8 cellular contexts compared by ENCODE assay signal in genomic region chr1:113859478-113860175, GRCh38. TPM values are rescaled to one million over a fixed set of nuclear protein-coding genes. Genes with fewer than 3 reads are reported as not detected.
DNase-seq lines count a peak whose midpoint lies in the region; ATAC-seq and TF ChIP-seq lines count a peak whose summit lies in the region.

No MANE protein-coding gene starts in this region.

- H3K9ac ChIP-seq in mammary epithelial cell (ENCODE audit: insufficient read depth, low read length) (no peak overlapping the region), SU-DHL-6 (ENCODE audit: low read length) (peak overlapping the region; percentile 7)

- TF ChIP-seq CTCF in mammary epithelial cell (conservative IDR thresholded peaks at IDR 0.05 in 1 of 2, IDR thresholded peaks at IDR 0.05 in 1 of 2; ENCODE audit: extremely low read depth in 1 of 2, insufficient read depth in 1 of 2, low read depth in 1 of 2, low read length in 2 of 2) (no peak), breast epithelium (IDR thresholded peaks at IDR 0.05) (no peak), SU-DHL-6 (IDR thresholded peaks at IDR 0.05; ENCODE audit: insufficient read depth, low read length, poor library complexity, severe bottlenecking) (no peak), Caco-2 (IDR thresholded peaks at IDR 0.05; ENCODE audit: insufficient read depth in 1 of 2, low read depth in 1 of 2, low read length in 1 of 2, severe bottlenecking in 1 of 2, unreplicated experiment in 1 of 2) (no peak), suprapubic skin (IDR thresholded peaks at IDR 0.05) (no peak)

- H3K4me3 Mint-ChIP-seq in stimulated activated naive B cell treated with anti-CD40 and anti-IgM and Interleukin-4, amounts not matched to agents 10 μg/mL and 1 μg/mL and 100 μg/mL, for 72 hours = peak overlapping the region; percentile 63 to 70
- H3K4me3 Mint-ChIP-seq in Caco-2 (ENCODE audit: unreplicated experiment) = no peak overlapping the region

- peaks cover 38 to 68% of the 10 kb centered on the region in 2 donors for H3K4me1 Mint-ChIP-seq in stimulated activated naive B cell treated with anti-CD40 and anti-IgM and Interleukin-4, amounts not matched to agents 10 μg/mL and 1 μg/mL and 100 μg/mL, for 72 hours
- no peaks in the 10 kb centered on the region for H3K4me1 Mint-ChIP-seq in Caco-2 (ENCODE audit: low read depth, unreplicated experiment)

- ATAC-seq in HG03060 (IDR thresholded peaks at IDR 0.05; ENCODE audit: low read depth, unreplicated experiment) = peak; percentile 85
- ATAC-seq in stimulated activated naive B cell treated with anti-CD40 and anti-IgM and Interleukin-4, amounts not matched to agents 10 μg/mL and 1 μg/mL and 100 μg/mL, for 72 hours (replicated peaks) = peak; percentile 92 to 93

- no peaks in the 10 kb centered on the region for H3K79me2 ChIP-seq in mammary epithelial cell (ENCODE audit: insufficient read depth, low read length)
- H3K79me2 ChIP-seq in SU-DHL-6 (ENCODE audit: insufficient read depth, low read length) = peaks cover 17% of the 10 kb centered on the region

- BruUV-seq in mammary epithelial cell (replicated peaks; lab: Mats Ljungman, UMichigan) (no TSS peak), Caco-2 (replicated peaks; lab: Mats Ljungman, UMichigan) (no TSS peak)

- 77% methylated on average over 3 of the region's 3 CpGs for WGBS in mammary epithelial cell (ENCODE audit: low coverage, missing lambda C conversion rate)
- 46% methylated on average over 3 of the region's 3 CpGs for WGBS in suprapubic skin

- no peaks in the 10 kb centered on the region for H3K27me3 Mint-ChIP-seq in stimulated activated naive B cell treated with anti-CD40 and anti-IgM and Interleukin-4, amounts not matched to agents 10 μg/mL and 1 μg/mL and 100 μg/mL, for 72 hours
- no peaks in the 10 kb centered on the region for H3K27me3 Mint-ChIP-seq in Caco-2 (ENCODE audit: insufficient read depth, unreplicated experiment)

- in situ Hi-C loops in mammary epithelial cell (cut with MboI; ENCODE audit: low sequenced_read_pairs in 2 of 2) = no loop called here

- H3K36me3 Mint-ChIP-seq in stimulated activated naive B cell treated with anti-CD40 and anti-IgM and Interleukin-4, amounts not matched to agents 10 μg/mL and 1 μg/mL and 100 μg/mL, for 72 hours = peaks cover 22 to 48% of the 10 kb centered on the region in 2 donors
- H3K36me3 Mint-ChIP-seq in Caco-2 (ENCODE audit: insufficient read depth, unreplicated experiment) = no peaks in the 10 kb centered on the region

- no peaks in the 10 kb centered on the region for H3K9me2 ChIP-seq in SU-DHL-6 (replicated peaks; ENCODE audit: insufficient read depth, low read length)

- CTCF ChIA-PET in mammary epithelial cell (lab: Charles Lee; ENCODE audit: low non-redundant PET) = no interaction called here
- CTCF ChIA-PET in Caco-2 (lab: Charles Lee) = no interaction called here

- TF ChIP-seq EP300 in suprapubic skin (IDR thresholded peaks at IDR 0.05) = no peak

- H4K20me1 ChIP-seq in mammary epithelial cell (ENCODE audit: insufficient read depth, low read length) (no peaks in the 10 kb centered on the region), SU-DHL-6 (ENCODE audit: low read depth, low read length) (no peaks in the 10 kb centered on the region)

- no peaks in the 10 kb centered on the region for H3K9me3 Mint-ChIP-seq in stimulated activated naive B cell treated with anti-CD40 and anti-IgM and Interleukin-4, amounts not matched to agents 10 μg/mL and 1 μg/mL and 100 μg/mL, for 72 hours
- H3K9me3 Mint-ChIP-seq in Caco-2 (ENCODE audit: unreplicated experiment) = no peaks in the 10 kb centered on the region

- peak overlapping the region; percentile 83 for H3K27ac Mint-ChIP-seq in stimulated activated naive B cell treated with anti-CD40 and anti-IgM and Interleukin-4, amounts not matched to agents 10 μg/mL and 1 μg/mL and 100 μg/mL, for 72 hours
- no peak overlapping the region for H3K27ac Mint-ChIP-seq in Caco-2 (ENCODE audit: unreplicated experiment)

- no peak overlapping the region for H3K4me3 ChIP-seq in mammary epithelial cell (replicated peaks in 1 of 3; ENCODE audit: insufficient read depth in 1 of 3, low read depth in 2 of 3, low read length in 3 of 3)
- H3K4me3 ChIP-seq in breast epithelium = no peak overlapping the region
- H3K4me3 ChIP-seq in SU-DHL-6 (ENCODE audit: insufficient read depth, low read length, poor library complexity, severe bottlenecking) = peak overlapping the region; percentile 7
- H3K4me3 ChIP-seq in Caco-2 (ENCODE audit: low read depth, low read length) = no peak overlapping the region
- no peak overlapping the region for H3K4me3 ChIP-seq in suprapubic skin

- H3K27ac ChIP-seq in mammary epithelial cell (ENCODE audit: insufficient read depth, low read depth, low read length) (no peak overlapping the region), breast epithelium (no peak overlapping the region), SU-DHL-6 (ENCODE audit: low read depth, low read length) (peak overlapping the region; percentile 69), suprapubic skin (no peak overlapping the region)

- H3K4me1 ChIP-seq in mammary epithelial cell (ENCODE audit: insufficient read depth, low read length) (peaks cover 10% of the 10 kb centered on the region), breast epithelium (no peaks in the 10 kb centered on the region), Caco-2 (no peaks in the 10 kb centered on the region), suprapubic skin (peaks cover 3% of the 10 kb centered on the region)

- dilution Hi-C loops in mammary epithelial cell (cut with HindIII; ENCODE audit: low sequenced_read_pairs) = no loop called here

- peak overlapping the region; percentile 61 for H2AFZ ChIP-seq in mammary epithelial cell (ENCODE audit: low read depth, low read length)
- no peak overlapping the region for H2AFZ ChIP-seq in SU-DHL-6 (ENCODE audit: low read depth, low read length, severe bottlenecking)

- H3K27me3 ChIP-seq in mammary epithelial cell (ENCODE audit: insufficient read depth, low read length) (no peaks in the 10 kb centered on the region), breast epithelium (no peaks in the 10 kb centered on the region), SU-DHL-6 (ENCODE audit: low read length) (no peaks in the 10 kb centered on the region), Caco-2 (replicated peaks; ENCODE audit: control insufficient read depth, insufficient read depth, low read length) (no peaks in the 10 kb centered on the region), suprapubic skin (no peaks in the 10 kb centered on the region)

- TF ChIP-seq POLR2A in breast epithelium (IDR thresholded peaks at IDR 0.05) (no peak), suprapubic skin (IDR thresholded peaks at IDR 0.05) (no peak)

- peaks cover 26% of the 10 kb centered on the region for H3F3A ChIP-seq in SU-DHL-6 (ENCODE audit: insufficient read depth)

- H3K36me3 ChIP-seq in mammary epithelial cell (ENCODE audit: insufficient read depth, low read length) (no peaks in the 10 kb centered on the region), breast epithelium (no peaks in the 10 kb centered on the region), SU-DHL-6 (ENCODE audit: low read length) (peaks cover 21% of the 10 kb centered on the region), Caco-2 (ENCODE audit: control insufficient read depth, insufficient read depth, low read length) (no peaks in the 10 kb centered on the region), suprapubic skin (no peaks in the 10 kb centered on the region)

- DNase-seq in mammary epithelial cell = no peak
- DNase-seq in breast epithelium (ENCODE audit: low spot score in 2 of 2) = no peak
- DNase-seq in stimulated activated naive B cell treated with anti-CD40 and anti-IgM and Interleukin-4, amounts not matched to agents 10 μg/mL and 1 μg/mL and 100 μg/mL, for 72 hours = peak; percentile 30
- no peak for DNase-seq in DMS79 (lab: John Stamatoyannopoulos, UW)
- DNase-seq in Caco-2 = no peak
- DNase-seq in suprapubic skin (ENCODE audit: low spot score in 2 of 2) = no peak

- intact Hi-C loops in mammary epithelial cell (cut with micrococcal nuclease) (no loop called here), breast epithelium (cut with DNase I; ENCODE audit: low total_unique reads) (loop anchor here (10.0 kb wide), 1 partner anchor 805 kb away; no protein-coding TSS in a partner anchor), Caco-2 (cut with micrococcal nuclease; ENCODE audit: unreplicated experiment) (loop anchor here (5.0 kb wide), 1 partner anchor 633 kb away; no protein-coding TSS in a partner anchor)

- POLR2A ChIA-PET in Caco-2 (lab: Charles Lee) = interaction anchor here (0.6 kb wide), 1 partner anchor 79 kb away, joined by 4 read pairs; no protein-coding TSS in a partner anchor

- H3K9me3 ChIP-seq in mammary epithelial cell (replicated peaks; ENCODE audit: insufficient read depth, low read length) (no peaks in the 10 kb centered on the region), breast epithelium (no peaks in the 10 kb centered on the region), SU-DHL-6 (ENCODE audit: insufficient read depth, low read length) (no peaks in the 10 kb centered on the region), Caco-2 (no peaks in the 10 kb centered on the region), suprapubic skin (no peaks in the 10 kb centered on the region)

- no peak overlapping the region for H3K4me2 ChIP-seq in mammary epithelial cell (ENCODE audit: insufficient read depth, low read depth, low read length)
- peak overlapping the region; percentile 59 for H3K4me2 ChIP-seq in SU-DHL-6 (ENCODE audit: low read depth, low read length, poor library complexity, severe bottlenecking)

RNA-seq across cellular contexts. Expression of gene PTPN22, which starts 11.9 kb away (rescaled TPM):
- under 1 TPM; under 0.01 to 0.40 TPM for total RNA-seq in mammary epithelial cell
- polyA plus RNA-seq in mammary epithelial cell = 0.29 TPM
- polyA minus RNA-seq in mammary epithelial cell = 3.0 TPM
- 1 to 10 TPM; 3.4 to 7.2 (median 3.6) TPM for total RNA-seq in breast epithelium
- not detected in 2 replicates for total RNA-seq in Caco-2 (2022)
- total RNA-seq in suprapubic skin = 1 to 10 TPM in 1 of 4 donors, under 1 TPM in 3; 0.34 to 1.7 (median 0.77) TPM

RNA-seq across cellular contexts. Expression of gene BCL2L15, which starts 27.8 kb away (rescaled TPM):
- under 1 TPM in 1 of 2 donors, not detected in 1; 0.68 TPM for total RNA-seq in mammary epithelial cell
- 0.01 TPM for polyA plus RNA-seq in mammary epithelial cell
- polyA minus RNA-seq in mammary epithelial cell = not detected
- total RNA-seq in breast epithelium = 1 to 10 TPM in 1 of 3 donors, under 1 TPM in 2; 0.44 to 1.6 (median 0.48) TPM
- 0.09 TPM in 1 of 2 replicates, not detected in the other for total RNA-seq in Caco-2 (2022)
- 1 to 10 TPM in 1 of 4 donors, under 1 TPM in 3; 0.13 to 1.4 (median 0.45) TPM for total RNA-seq in suprapubic skin

RNA-seq across cellular contexts. Expression of gene AP4B1, which starts 45.0 kb away (rescaled TPM):
- total RNA-seq in mammary epithelial cell = 10 to 100 TPM in 1 of 2 donors, 1 to 10 TPM in 1; 8.8 to 21.4 TPM
- 12.7 TPM for polyA plus RNA-seq in mammary epithelial cell
- polyA minus RNA-seq in mammary epithelial cell = 27.3 TPM
- 10 to 100 TPM; 10.8 to 18.1 (median 14.9) TPM for total RNA-seq in breast epithelium
- 9.6 and 10.0 TPM in 2 replicates for total RNA-seq in Caco-2 (2022)
- total RNA-seq in suprapubic skin = 10 to 100 TPM; 10.9 to 34.0 (median 12.2) TPM

RNA-seq across cellular contexts. Expression of gene DCLRE1B, which starts 45.5 kb away (rescaled TPM):
- total RNA-seq in mammary epithelial cell (10 to 100 TPM in 1 of 2 donors, 1 to 10 TPM in 1; 4.7 to 12.1 TPM), breast epithelium (1 to 10 TPM; 3.3 to 6.2 (median 3.5) TPM), Caco-2 (2022) (6.0 and 6.9 TPM in 2 replicates), suprapubic skin (1 to 10 TPM; 4.3 to 8.9 (median 6.3) TPM)
- polyA plus RNA-seq in mammary epithelial cell = 8.6 TPM
- polyA minus RNA-seq in mammary epithelial cell = 14.4 TPM

RNA-seq across cellular contexts. Expression of gene RSBN1, which starts 47.4 kb away (rescaled TPM):
- 10 to 100 TPM; 10.0 to 12.5 TPM for total RNA-seq in mammary epithelial cell
- 6.8 TPM for polyA plus RNA-seq in mammary epithelial cell
- polyA minus RNA-seq in mammary epithelial cell = 5.7 TPM
- total RNA-seq in breast epithelium = 10 to 100 TPM; 25.1 to 41.3 (median 28.2) TPM
- 7.3 and 11.5 TPM in 2 replicates for total RNA-seq in Caco-2 (2022)
- total RNA-seq in suprapubic skin = 10 to 100 TPM; 17.1 to 29.1 (median 22.2) TPM
